ENCODE assay signal across 8 cellular contexts in the genomic region with DNA sequence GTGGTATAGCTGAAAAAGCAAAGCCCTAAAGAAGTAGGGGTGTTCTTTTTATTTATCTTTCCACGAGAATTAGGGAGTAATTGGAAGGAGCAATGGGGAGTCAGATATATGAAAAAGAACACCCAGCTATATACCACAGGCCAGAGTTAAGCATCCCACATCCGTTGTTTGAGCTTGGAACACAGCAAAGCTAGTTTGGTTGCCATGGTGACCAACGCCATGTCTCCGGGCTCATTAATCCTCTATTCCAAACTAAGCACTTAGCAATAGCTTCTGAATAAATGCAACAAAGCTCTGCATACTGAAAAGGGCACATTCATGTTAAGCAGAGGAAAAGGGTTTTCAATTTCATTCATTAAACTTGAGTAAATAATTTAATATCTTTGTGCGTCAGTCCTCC. TPM values are rescaled to one million over a fixed set of nuclear protein-coding genes. Genes with fewer than 3 reads are reported as not detected.
DNase-seq lines count a peak whose midpoint lies in the region; ATAC-seq and TF ChIP-seq lines count a peak whose summit lies in the region.

No MANE protein-coding gene starts in this region.

- no peak overlapping the region for H3K27ac Mint-ChIP-seq in WTC11

- no peak overlapping the region for H3K4me3 Mint-ChIP-seq in WTC11

- TF ChIP-seq CTCF in WTC11 (IDR thresholded peaks at IDR 0.05): no peak

- H3K9me3 ChIP-seq in KOPT-K1 (ENCODE audit: insufficient read depth, low read length, poor library complexity, severe bottlenecking): no peaks in the 10 kb centered on the region

- H3K4me1 Mint-ChIP-seq in WTC11: peaks cover 12% of the 10 kb centered on the region

- H3K36me3 Mint-ChIP-seq in WTC11: no peaks in the 10 kb centered on the region

- DNase-seq in NCI-H2107 (lab: John Stamatoyannopoulos, UW) (peak; percentile 36), NCI-H2107 treated with DMSO at 0.1 percent for 48 hours (lab: John Stamatoyannopoulos, UW; ENCODE audit: unreplicated experiment) (no peak), WTC11 (ENCODE audit: low spot score) (peak; percentile 36), kidney tubule cell (ENCODE audit: low spot score) (peak; percentile 82), mucosa of gallbladder (ENCODE audit: low spot score) (no peak), activated T-cell treated with anti-CD3 and anti-CD28 coated beads for 4 hours (no peak)

- H3K27me3 Mint-ChIP-seq in WTC11 (ENCODE audit: low read depth): no peaks in the 10 kb centered on the region

- POLR2A ChIA-PET in WTC11 (lab: Charles Lee): no interaction called here

- H3K27ac ChIP-seq in KOPT-K1 (ENCODE audit: low read depth, low read length, poor library complexity, severe bottlenecking): peak overlapping the region; percentile 49

- ATAC-seq in WTC11: peak; percentile 61; the same call in 1 of the 2 replicates
- ATAC-seq in HG02885 (IDR thresholded peaks at IDR 0.05; ENCODE audit: poor library complexity, unreplicated experiment): no peak

- no peaks in the 10 kb centered on the region for H3K9me3 Mint-ChIP-seq in WTC11

- CTCF ChIA-PET in WTC11 (lab: Charles Lee): interaction anchor here (0.8 to 10.9 kb wide), 10 partner anchors 16 to 362 kb away, joined by 3 to 232 read pairs (median 4); a partner anchor contains a TSS

- no peaks in the 10 kb centered on the region for H3K36me3 ChIP-seq in KOPT-K1 (ENCODE audit: insufficient read depth, low read length)

TF ChIP-seq in WTC11, 78 proteins besides CTCF, POLR2A, EP300 and RAD21:
- TF ChIP-seq TEAD4 (CRISPR knock-in tag; IDR thresholded peaks at IDR 0.05) (no peak), FOXJ3 (CRISPR knock-in tag; IDR thresholded peaks at IDR 0.05; ENCODE audit: borderline replicate concordance) (no peak), RELA (CRISPR knock-in tag; IDR thresholded peaks at IDR 0.05; ENCODE audit: borderline replicate concordance) (no peak), OVOL2 (CRISPR knock-in tag; IDR thresholded peaks at IDR 0.05; ENCODE audit: borderline replicate concordance) (no peak), EMX1 (CRISPR knock-in tag; IDR thresholded peaks at IDR 0.05) (no peak), ZNF423 (CRISPR knock-in tag; IDR thresholded peaks at IDR 0.05) (no peak), ZNF263 (CRISPR knock-in tag; IDR thresholded peaks at IDR 0.05; ENCODE audit: low read depth) (no peak), TEAD1 (CRISPR knock-in tag; IDR thresholded peaks at IDR 0.05) (no peak)
- TF ChIP-seq, protein P1, sequence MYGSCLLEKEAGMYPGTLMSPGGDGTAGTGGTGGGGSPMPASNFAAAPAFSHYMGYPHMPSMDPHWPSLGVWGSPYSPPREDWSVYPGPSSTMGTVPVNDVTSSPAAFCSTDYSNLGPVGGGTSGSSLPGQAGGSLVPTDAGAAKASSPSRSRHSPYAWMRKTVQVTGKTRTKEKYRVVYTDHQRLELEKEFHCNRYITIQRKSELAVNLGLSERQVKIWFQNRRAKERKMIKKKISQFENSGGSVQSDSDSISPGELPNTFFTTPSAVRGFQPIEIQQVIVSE (CRISPR knock-in tag; IDR thresholded peaks at IDR 0.05; ENCODE audit: borderline replicate concordance): no peak
- TF ChIP-seq, protein P2, sequence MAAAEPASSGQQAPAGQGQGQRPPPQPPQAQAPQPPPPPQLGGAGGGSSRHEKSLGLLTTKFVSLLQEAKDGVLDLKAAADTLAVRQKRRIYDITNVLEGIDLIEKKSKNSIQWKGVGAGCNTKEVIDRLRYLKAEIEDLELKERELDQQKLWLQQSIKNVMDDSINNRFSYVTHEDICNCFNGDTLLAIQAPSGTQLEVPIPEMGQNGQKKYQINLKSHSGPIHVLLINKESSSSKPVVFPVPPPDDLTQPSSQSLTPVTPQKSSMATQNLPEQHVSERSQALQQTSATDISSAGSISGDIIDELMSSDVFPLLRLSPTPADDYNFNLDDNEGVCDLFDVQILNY (CRISPR knock-in tag; IDR thresholded peaks at IDR 0.05): no peak
- TF ChIP-seq, protein P3, sequence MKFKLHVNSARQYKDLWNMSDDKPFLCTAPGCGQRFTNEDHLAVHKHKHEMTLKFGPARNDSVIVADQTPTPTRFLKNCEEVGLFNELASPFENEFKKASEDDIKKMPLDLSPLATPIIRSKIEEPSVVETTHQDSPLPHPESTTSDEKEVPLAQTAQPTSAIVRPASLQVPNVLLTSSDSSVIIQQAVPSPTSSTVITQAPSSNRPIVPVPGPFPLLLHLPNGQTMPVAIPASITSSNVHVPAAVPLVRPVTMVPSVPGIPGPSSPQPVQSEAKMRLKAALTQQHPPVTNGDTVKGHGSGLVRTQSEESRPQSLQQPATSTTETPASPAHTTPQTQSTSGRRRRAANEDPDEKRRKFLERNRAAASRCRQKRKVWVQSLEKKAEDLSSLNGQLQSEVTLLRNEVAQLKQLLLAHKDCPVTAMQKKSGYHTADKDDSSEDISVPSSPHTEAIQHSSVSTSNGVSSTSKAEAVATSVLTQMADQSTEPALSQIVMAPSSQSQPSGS (CRISPR knock-in tag; IDR thresholded peaks at IDR 0.05; ENCODE audit: borderline replicate concordance, low read depth): no peak
- TF ChIP-seq, protein P4, sequence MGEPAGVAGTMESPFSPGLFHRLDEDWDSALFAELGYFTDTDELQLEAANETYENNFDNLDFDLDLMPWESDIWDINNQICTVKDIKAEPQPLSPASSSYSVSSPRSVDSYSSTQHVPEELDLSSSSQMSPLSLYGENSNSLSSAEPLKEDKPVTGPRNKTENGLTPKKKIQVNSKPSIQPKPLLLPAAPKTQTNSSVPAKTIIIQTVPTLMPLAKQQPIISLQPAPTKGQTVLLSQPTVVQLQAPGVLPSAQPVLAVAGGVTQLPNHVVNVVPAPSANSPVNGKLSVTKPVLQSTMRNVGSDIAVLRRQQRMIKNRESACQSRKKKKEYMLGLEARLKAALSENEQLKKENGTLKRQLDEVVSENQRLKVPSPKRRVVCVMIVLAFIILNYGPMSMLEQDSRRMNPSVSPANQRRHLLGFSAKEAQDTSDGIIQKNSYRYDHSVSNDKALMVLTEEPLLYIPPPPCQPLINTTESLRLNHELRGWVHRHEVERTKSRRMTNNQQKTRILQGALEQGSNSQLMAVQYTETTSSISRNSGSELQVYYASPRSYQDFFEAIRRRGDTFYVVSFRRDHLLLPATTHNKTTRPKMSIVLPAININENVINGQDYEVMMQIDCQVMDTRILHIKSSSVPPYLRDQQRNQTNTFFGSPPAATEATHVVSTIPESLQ (CRISPR knock-in tag; IDR thresholded peaks at IDR 0.05): no peak
- TF ChIP-seq, protein P5, sequence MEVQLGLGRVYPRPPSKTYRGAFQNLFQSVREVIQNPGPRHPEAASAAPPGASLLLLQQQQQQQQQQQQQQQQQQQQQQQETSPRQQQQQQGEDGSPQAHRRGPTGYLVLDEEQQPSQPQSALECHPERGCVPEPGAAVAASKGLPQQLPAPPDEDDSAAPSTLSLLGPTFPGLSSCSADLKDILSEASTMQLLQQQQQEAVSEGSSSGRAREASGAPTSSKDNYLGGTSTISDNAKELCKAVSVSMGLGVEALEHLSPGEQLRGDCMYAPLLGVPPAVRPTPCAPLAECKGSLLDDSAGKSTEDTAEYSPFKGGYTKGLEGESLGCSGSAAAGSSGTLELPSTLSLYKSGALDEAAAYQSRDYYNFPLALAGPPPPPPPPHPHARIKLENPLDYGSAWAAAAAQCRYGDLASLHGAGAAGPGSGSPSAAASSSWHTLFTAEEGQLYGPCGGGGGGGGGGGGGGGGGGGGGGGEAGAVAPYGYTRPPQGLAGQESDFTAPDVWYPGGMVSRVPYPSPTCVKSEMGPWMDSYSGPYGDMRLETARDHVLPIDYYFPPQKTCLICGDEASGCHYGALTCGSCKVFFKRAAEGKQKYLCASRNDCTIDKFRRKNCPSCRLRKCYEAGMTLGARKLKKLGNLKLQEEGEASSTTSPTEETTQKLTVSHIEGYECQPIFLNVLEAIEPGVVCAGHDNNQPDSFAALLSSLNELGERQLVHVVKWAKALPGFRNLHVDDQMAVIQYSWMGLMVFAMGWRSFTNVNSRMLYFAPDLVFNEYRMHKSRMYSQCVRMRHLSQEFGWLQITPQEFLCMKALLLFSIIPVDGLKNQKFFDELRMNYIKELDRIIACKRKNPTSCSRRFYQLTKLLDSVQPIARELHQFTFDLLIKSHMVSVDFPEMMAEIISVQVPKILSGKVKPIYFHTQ (CRISPR knock-in tag; IDR thresholded peaks at IDR 0.05): no peak

RNA-seq across cellular contexts. Expression of a gene that starts 23.5 kb away (rescaled TPM):
- 0.07 TPM in 2 of 3 replicates, not detected in the other for total RNA-seq in WTC11 (2021)
- total RNA-seq in mucosa of gallbladder: 0.09 TPM

Comparison
In these comparisons a context has a peak if more than half of its experiments do, and no peak if none do; other contexts are left out.
1. DNase-seq: peak in NCI-H2107 (single experiment), WTC11 (single experiment) and kidney tubule cell (single experiment); none in NCI-H2107 treated with DMSO at 0.1 percent for 48 hours (single experiment), mucosa of gallbladder (single experiment) and activated T-cell treated with anti-CD3 and anti-CD28 coated beads for 4 hours (single experiment).